In the genomic region with DNA sequence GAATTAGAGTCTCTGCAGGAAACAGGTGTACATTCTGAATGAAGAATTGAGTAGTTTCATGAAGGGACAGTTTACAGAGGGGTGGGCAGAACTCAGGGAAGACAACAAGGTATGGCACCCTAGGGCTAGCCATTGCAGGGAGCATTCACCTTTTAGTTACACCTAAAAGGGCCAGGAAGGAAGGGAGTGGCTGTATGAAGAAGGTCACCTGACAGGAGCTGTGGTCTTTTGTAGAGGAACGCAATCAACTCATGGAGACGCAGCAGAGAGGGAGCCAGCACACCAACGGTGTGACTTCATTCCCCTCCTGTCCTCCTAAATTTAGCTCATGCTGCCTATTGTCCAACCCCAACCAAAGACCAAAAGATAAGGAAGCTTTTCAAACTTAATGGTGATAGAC, we compare ENCODE assay signal across 29 cellular contexts. TPM values are rescaled to one million over a fixed set of nuclear protein-coding genes. Genes with fewer than 3 reads are reported as not detected.
DNase-seq lines count a peak whose midpoint lies in the region; ATAC-seq and TF ChIP-seq lines count a peak whose summit lies in the region.
"Had no signal": no experiment of that assay in that cellular context is flagged by ENCODE, and none has a peak within 500 bp of the region (broad histone marks: within the 10 kb centered on the region; RNA-seq: fewer than 3 reads in every experiment).

No MANE protein-coding gene starts in this region.

- no peak overlapping the region for H3K27ac Mint-ChIP-seq in CD8-positive, alpha-beta T cell
- H3K27ac Mint-ChIP-seq in T-helper 1 cell treated with Interleukin-12 subunit alpha and Interleukin-12 subunit beta and Interleukin-4 antibody, amounts not matched to agents 30 μg/mL and 1 μg/mL, for 36 hours = no peak overlapping the region
- H3K27ac Mint-ChIP-seq: HFFc6; immature natural killer cell; stimulated activated effector memory CD8-positive, alpha-beta T cell treated with anti-CD3 and anti-CD28 coated beads, Interleukin-12 subunit alpha, Interleukin-12 subunit beta, amount 100 ng/mL, for 72 hours; WTC11 had no signal

- peaks cover 7% of the 10 kb centered on the region for H3K27me3 Mint-ChIP-seq in CD8-positive, alpha-beta T cell (ENCODE audit: low read depth)
- H3K27me3 Mint-ChIP-seq in T-helper 1 cell treated with Interleukin-12 subunit alpha and Interleukin-12 subunit beta and Interleukin-4 antibody, amounts not matched to agents 30 μg/mL and 1 μg/mL, for 36 hours (ENCODE audit: low read depth) = peaks cover 7% of the 10 kb centered on the region

- H3K23ac ChIP-seq in mesenchymal stem cell (ENCODE audit: low read length in 2 of 2) = peak overlapping the region in 1 of 2 experiments; percentile 52

- no peaks in the 10 kb centered on the region for H3K36me3 ChIP-seq in CD8-positive, alpha-beta T cell (ENCODE audit: insufficient read depth, low read length)
- no peaks in the 10 kb centered on the region for H3K36me3 ChIP-seq in mesenchymal stem cell (ENCODE audit: control insufficient read depth in 1 of 2, insufficient read depth in 2 of 2, low read depth in 1 of 2, low read length in 2 of 2)
- H3K36me3 ChIP-seq in sigmoid colon = no peaks in the 10 kb centered on the region
- H3K36me3 ChIP-seq: gastroesophageal sphincter, right lobe of liver, suprapubic skin, upper lobe of right lung had no signal

- no peak overlapping the region for H2BK5ac ChIP-seq in mesenchymal stem cell (ENCODE audit: low read depth, low read length, poor library complexity, severe bottlenecking)

- no peak overlapping the region for H2BK15ac ChIP-seq in mesenchymal stem cell (ENCODE audit: low read depth, poor library complexity, severe bottlenecking)

- H3K4me1 ChIP-seq in CD8-positive, alpha-beta T cell (ENCODE audit: insufficient read depth, low read length) = peaks cover 15% of the 10 kb centered on the region
- H3K4me1 ChIP-seq in mesenchymal stem cell (ENCODE audit: control insufficient read depth, insufficient read depth, low read depth, low read length) (no peaks in the 10 kb centered on the region), sigmoid colon (no peaks in the 10 kb centered on the region)
- H3K4me1 ChIP-seq: gastroesophageal sphincter, right lobe of liver, suprapubic skin, upper lobe of right lung had no signal

- no peak overlapping the region for H2BK12ac ChIP-seq in mesenchymal stem cell (ENCODE audit: low read length in 2 of 2)

- TF ChIP-seq POLR2A in sigmoid colon (IDR thresholded peaks at IDR 0.05) = no peak

- peak overlapping the region; percentile 64 for H3K4me3 Mint-ChIP-seq in CD8-positive, alpha-beta T cell
- peak overlapping the region; percentile 47 for H3K4me3 Mint-ChIP-seq in T-helper 1 cell treated with Interleukin-12 subunit alpha and Interleukin-12 subunit beta and Interleukin-4 antibody, amounts not matched to agents 30 μg/mL and 1 μg/mL, for 36 hours
- H3K4me3 Mint-ChIP-seq: HFFc6; immature natural killer cell; stimulated activated effector memory CD8-positive, alpha-beta T cell treated with anti-CD3 and anti-CD28 coated beads, Interleukin-12 subunit alpha, Interleukin-12 subunit beta, amount 100 ng/mL, for 72 hours; WTC11 had no signal

- H3K9ac ChIP-seq in mesenchymal stem cell (ENCODE audit: low read length) = no peak overlapping the region

- no peaks in the 10 kb centered on the region for H3K27me3 ChIP-seq in CD8-positive, alpha-beta T cell (ENCODE audit: insufficient read depth, low read length)
- H3K27me3 ChIP-seq in mesenchymal stem cell (ENCODE audit: control insufficient read depth in 1 of 2, insufficient read depth in 1 of 2, low read length in 2 of 2) (peaks cover 10% of the 10 kb centered on the region in 2 experiments), sigmoid colon (peaks cover 0 to 5% (median 0%) of the 10 kb centered on the region in 3 donors)
- H3K27me3 ChIP-seq: right lobe of liver had no signal

- H2AK5ac ChIP-seq in mesenchymal stem cell (ENCODE audit: low read length, severe bottlenecking) = no peak overlapping the region

- POLR2A ChIA-PET in CD8-positive, alpha-beta T cell (lab: Charles Lee) = no interaction called here

- no peak overlapping the region for H4K8ac ChIP-seq in mesenchymal stem cell (ENCODE audit: low read length)

- no peaks in the 10 kb centered on the region for H3K79me1 ChIP-seq in mesenchymal stem cell (replicated peaks; ENCODE audit: low read length, poor library complexity, severe bottlenecking)

- TF ChIP-seq EP300 in sigmoid colon (IDR thresholded peaks at IDR 0.05) = no peak

- peaks cover 23% of the 10 kb centered on the region for H3K4me1 Mint-ChIP-seq in CD8-positive, alpha-beta T cell (ENCODE audit: low read depth)
- H3K4me1 Mint-ChIP-seq in T-helper 1 cell treated with Interleukin-12 subunit alpha and Interleukin-12 subunit beta and Interleukin-4 antibody, amounts not matched to agents 30 μg/mL and 1 μg/mL, for 36 hours (ENCODE audit: low read depth) = peaks cover 25% of the 10 kb centered on the region
- H3K4me1 Mint-ChIP-seq: WTC11 had no signal

- peak overlapping the region; percentile 18 for H3K4me3 ChIP-seq in CD8-positive, alpha-beta T cell (ENCODE audit: low read depth, low read length)
- H3K4me3 ChIP-seq in mesenchymal stem cell (ENCODE audit: insufficient read depth in 1 of 2, low read depth in 1 of 2, low read length in 2 of 2) (no peak overlapping the region), sigmoid colon (no peak overlapping the region)
- H3K4me3 ChIP-seq: gastroesophageal sphincter, right lobe of liver, suprapubic skin, upper lobe of right lung had no signal

- no peaks in the 10 kb centered on the region for H3K9me3 ChIP-seq in CD8-positive, alpha-beta T cell (ENCODE audit: low read length)
- H3K9me3 ChIP-seq in mesenchymal stem cell (ENCODE audit: control insufficient read depth, low read length) (peaks cover 4% of the 10 kb centered on the region), sigmoid colon (no peaks in the 10 kb centered on the region)
- H3K9me3 ChIP-seq: right lobe of liver, suprapubic skin, upper lobe of right lung had no signal

- 81% methylated on average over 3 of the region's 3 CpGs for WGBS in mesenchymal stem cell
- WGBS in sigmoid colon, 2 donors = 50 to 65% methylated on average over 3 of the region's 3 CpGs

- peak overlapping the region; percentile 39 for H2AFZ ChIP-seq in mesenchymal stem cell (ENCODE audit: low read depth, low read length)

- ATAC-seq in CD8-positive, alpha-beta T cell = peak; percentile 40
- no peak for ATAC-seq in HG03159 (IDR thresholded peaks at IDR 0.05; ENCODE audit: unreplicated experiment)
- ATAC-seq: gastroesophageal sphincter; left colon; Panc1; right lobe of liver; stimulated activated effector memory CD8-positive, alpha-beta T cell treated with anti-CD3 and anti-CD28 coated beads, Interleukin-12 subunit alpha, Interleukin-12 subunit beta, amount 100 ng/mL, for 72 hours; upper lobe of right lung; WTC11 had no signal

- H3K27ac ChIP-seq in CD8-positive, alpha-beta T cell (ENCODE audit: low read depth, low read length) = no peak overlapping the region
- H3K27ac ChIP-seq in mesenchymal stem cell (ENCODE audit: low read length, poor library complexity, severe bottlenecking) (no peak overlapping the region), sigmoid colon (no peak overlapping the region)
- H3K27ac ChIP-seq: 22Rv1, gastroesophageal sphincter, right lobe of liver, suprapubic skin, upper lobe of right lung had no signal

- H3K9me3 Mint-ChIP-seq in CD8-positive, alpha-beta T cell = peaks cover 4% of the 10 kb centered on the region
- peaks cover 5% of the 10 kb centered on the region for H3K9me3 Mint-ChIP-seq in T-helper 1 cell treated with Interleukin-12 subunit alpha and Interleukin-12 subunit beta and Interleukin-4 antibody, amounts not matched to agents 30 μg/mL and 1 μg/mL, for 36 hours
- H3K9me3 Mint-ChIP-seq: HFFc6; immature natural killer cell; stimulated activated effector memory CD8-positive, alpha-beta T cell treated with anti-CD3 and anti-CD28 coated beads, Interleukin-12 subunit alpha, Interleukin-12 subunit beta, amount 100 ng/mL, for 72 hours had no signal

- no peak overlapping the region for H3K18ac ChIP-seq in mesenchymal stem cell (ENCODE audit: low read depth in 1 of 2, low read length in 2 of 2)

- TF ChIP-seq CTCF in CD8-positive, alpha-beta T cell (IDR thresholded peaks at IDR 0.05) = no peak
- TF ChIP-seq CTCF in sigmoid colon (IDR thresholded peaks at IDR 0.05) = no peak

- H3K36me3 Mint-ChIP-seq in CD8-positive, alpha-beta T cell = no peaks in the 10 kb centered on the region
- H3K36me3 Mint-ChIP-seq in T-helper 1 cell treated with Interleukin-12 subunit alpha and Interleukin-12 subunit beta and Interleukin-4 antibody, amounts not matched to agents 30 μg/mL and 1 μg/mL, for 36 hours (ENCODE audit: low read depth) = peaks cover 1% of the 10 kb centered on the region
- H3K36me3 Mint-ChIP-seq: stimulated activated effector memory CD8-positive, alpha-beta T cell treated with anti-CD3 and anti-CD28 coated beads, Interleukin-12 subunit alpha, Interleukin-12 subunit beta, amount 100 ng/mL, for 72 hours had no signal

- no peak overlapping the region for H3K4ac ChIP-seq in mesenchymal stem cell (ENCODE audit: low read depth in 1 of 2, low read length in 2 of 2)

- no peak overlapping the region for H3K14ac ChIP-seq in mesenchymal stem cell (ENCODE audit: low read length in 2 of 2)

- CTCF ChIA-PET in CD8-positive, alpha-beta T cell (lab: Charles Lee) = no interaction called here

- H4K91ac ChIP-seq in mesenchymal stem cell (ENCODE audit: low read length) = no peak overlapping the region

- no peak overlapping the region for H3K4me2 ChIP-seq in mesenchymal stem cell (ENCODE audit: low read length, poor library complexity, severe bottlenecking)

- DNase-seq in NCI-H146 (lab: John Stamatoyannopoulos, UW) (peak; percentile 27), NCI-H146 treated with DMSO at 0.1 percent for 48 hours (lab: John Stamatoyannopoulos, UW; ENCODE audit: unreplicated experiment) (no peak), mesenchymal stem cell (no peak), sigmoid colon (no peak), NCI-H2029 treated with DMSO at 0.1 percent for 48 hours (lab: John Stamatoyannopoulos, UW) (no peak)
- peak in 1 of 7 experiments; percentile 49 for DNase-seq in CD8-positive, alpha-beta T cell
- DNase-seq: cerebellar nuclear complex; GOT3; HFFc6; hippocampal formation; immature natural killer cell; left colon; mammary epithelial cell; NCI-H1092 treated with DMSO at 0.1 percent for 48 hours; NCI-H1930; NCI-H526; right lobe of liver; SHP77; stimulated activated CD4-positive, alpha-beta T cell treated with anti-CD3 and anti-CD28 coated beads, Interleukin-12 subunit alpha, Interleukin-12 subunit beta, amount 100 ng/mL, for 4 hours; stimulated activated CD4-positive, alpha-beta T cell treated with anti-CD3 and anti-CD28 coated beads, Interleukin-4, amount 100 ng/mL, for 1 hour; upper lobe of right lung had no signal

- H2BK120ac ChIP-seq in mesenchymal stem cell (ENCODE audit: low read depth, low read length) = no peak overlapping the region

- intact Hi-C loops in CD8-positive, alpha-beta T cell (cut with DNase I, micrococcal nuclease) = no loop called here
- intact Hi-C loops in sigmoid colon (cut with DNase I) = no loop called here

RNA-seq across cellular contexts. Expression of a gene that starts 12.7 kb away (rescaled TPM):
- 10 to 100 TPM; 35.2 to 39.5 TPM for total RNA-seq in CD8-positive, alpha-beta T cell
- 27.6 TPM for polyA plus RNA-seq in mesenchymal stem cell (2013, experiment 1 of 2)
- polyA plus RNA-seq in mesenchymal stem cell (2013, experiment 2 of 2) = 28.3 TPM
- total RNA-seq in sigmoid colon = 10 to 100 TPM; 19.1 to 24.6 (median 22.8) TPM
- polyA plus RNA-seq in sigmoid colon = 10 to 100 TPM in 1 of 3 donors, 1 to 10 TPM in 2; 5.8 to 11.6 (median 7.8) TPM
